In the genomic region with DNA sequence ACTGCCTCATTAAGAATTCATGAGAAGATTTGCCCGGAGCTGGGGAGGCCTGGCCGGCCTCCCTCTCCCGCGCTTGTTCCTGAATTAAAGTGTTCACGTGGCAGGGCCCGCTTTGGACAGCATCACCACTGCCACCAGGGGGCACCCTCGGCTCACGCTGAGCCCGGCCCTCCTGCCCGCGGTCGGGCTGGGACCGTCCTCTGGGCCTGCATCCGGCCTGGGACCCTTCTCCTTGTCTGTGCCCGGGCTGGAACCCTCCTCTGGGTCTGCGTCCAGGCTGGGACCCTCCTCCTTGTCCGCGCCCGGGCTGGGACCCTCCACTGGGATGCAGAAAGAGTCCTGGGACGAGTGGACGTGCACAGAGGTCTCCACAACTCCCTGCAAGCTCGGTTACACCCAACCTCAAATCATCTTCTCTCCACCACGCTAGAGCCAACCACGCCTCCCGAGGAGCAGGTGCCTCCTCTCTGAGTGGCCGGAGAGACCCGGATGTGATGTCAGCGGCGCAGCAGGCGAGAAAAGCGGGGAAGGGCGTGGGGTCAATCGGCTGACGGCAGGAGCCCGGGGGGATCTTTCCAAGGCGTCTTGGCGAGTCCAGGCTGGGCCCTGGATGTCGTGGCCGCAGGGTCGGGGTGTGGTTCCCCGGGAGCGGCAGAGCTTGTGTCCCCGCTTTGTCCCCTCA, we compare ENCODE assay signal across 1 cellular context.
TF ChIP-seq lines count a peak whose summit lies in the region.

No MANE protein-coding gene starts in this region.

TF ChIP-seq in HepG2, 621 proteins besides CTCF, POLR2A, EP300 and RAD21 (continued from another document and continues in another):
- TF ChIP-seq, protein P1, sequence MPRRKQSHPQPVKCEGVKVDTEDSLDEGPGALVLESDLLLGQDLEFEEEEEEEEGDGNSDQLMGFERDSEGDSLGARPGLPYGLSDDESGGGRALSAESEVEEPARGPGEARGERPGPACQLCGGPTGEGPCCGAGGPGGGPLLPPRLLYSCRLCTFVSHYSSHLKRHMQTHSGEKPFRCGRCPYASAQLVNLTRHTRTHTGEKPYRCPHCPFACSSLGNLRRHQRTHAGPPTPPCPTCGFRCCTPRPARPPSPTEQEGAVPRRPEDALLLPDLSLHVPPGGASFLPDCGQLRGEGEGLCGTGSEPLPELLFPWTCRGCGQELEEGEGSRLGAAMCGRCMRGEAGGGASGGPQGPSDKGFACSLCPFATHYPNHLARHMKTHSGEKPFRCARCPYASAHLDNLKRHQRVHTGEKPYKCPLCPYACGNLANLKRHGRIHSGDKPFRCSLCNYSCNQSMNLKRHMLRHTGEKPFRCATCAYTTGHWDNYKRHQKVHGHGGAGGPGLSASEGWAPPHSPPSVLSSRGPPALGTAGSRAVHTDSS (CRISPR knock-in tag; conservative IDR thresholded peaks at IDR 0.05): no peak
- TF ChIP-seq, protein P2, sequence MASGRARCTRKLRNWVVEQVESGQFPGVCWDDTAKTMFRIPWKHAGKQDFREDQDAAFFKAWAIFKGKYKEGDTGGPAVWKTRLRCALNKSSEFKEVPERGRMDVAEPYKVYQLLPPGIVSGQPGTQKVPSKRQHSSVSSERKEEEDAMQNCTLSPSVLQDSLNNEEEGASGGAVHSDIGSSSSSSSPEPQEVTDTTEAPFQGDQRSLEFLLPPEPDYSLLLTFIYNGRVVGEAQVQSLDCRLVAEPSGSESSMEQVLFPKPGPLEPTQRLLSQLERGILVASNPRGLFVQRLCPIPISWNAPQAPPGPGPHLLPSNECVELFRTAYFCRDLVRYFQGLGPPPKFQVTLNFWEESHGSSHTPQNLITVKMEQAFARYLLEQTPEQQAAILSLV (CRISPR knock-in tag; IDR thresholded peaks at IDR 0.05; ENCODE audit: borderline replicate concordance): no peak
- TF ChIP-seq NFKB2 (CRISPR knock-in tag; IDR thresholded peaks at IDR 0.05; ENCODE audit: borderline replicate concordance) (peak; percentile 25; the same call in 1 of the 2 replicates), MIER2 (CRISPR knock-in tag; IDR thresholded peaks at IDR 0.05) (no peak), NFKBIZ (CRISPR knock-in tag; IDR thresholded peaks at IDR 0.05) (0 out of 2 replicates have a peak, but pooled peaks have one; percentile 40), ZFX (CRISPR knock-in tag; IDR thresholded peaks at IDR 0.05; ENCODE audit: low read depth) (peak; percentile 72), NRL (CRISPR knock-in tag; IDR thresholded peaks at IDR 0.05; ENCODE audit: borderline replicate concordance) (0 out of 2 replicates have a peak, but pooled peaks have one; percentile 16), NFE2L1 (CRISPR knock-in tag; IDR thresholded peaks at IDR 0.05; ENCODE audit: borderline replicate concordance) (peak; percentile 68; the same call in 1 of the 2 replicates), ZNF605 (CRISPR knock-in tag; IDR thresholded peaks at IDR 0.05) (peak; percentile 53; the same call in 1 of the 2 replicates), RELA (CRISPR knock-in tag; IDR thresholded peaks at IDR 0.05) (0 out of 2 replicates have a peak, but pooled peaks have one; percentile 56), JUN (CRISPR knock-in tag; IDR thresholded peaks at IDR 0.05) (no peak), GTF3A (CRISPR knock-in tag; conservative IDR thresholded peaks at IDR 0.05) (no peak), FOSL2 (CRISPR knock-in tag; IDR thresholded peaks at IDR 0.05) (peak; percentile 24; the same call in 1 of the 2 replicates), MYC (CRISPR knock-in tag; IDR thresholded peaks at IDR 0.05; ENCODE audit: borderline replicate concordance) (peak; percentile 81; the same call in 1 of the 2 replicates), NR1H2 (CRISPR knock-in tag; IDR thresholded peaks at IDR 0.05; ENCODE audit: borderline replicate concordance, low read depth) (no peak), AGO1 (IDR thresholded peaks at IDR 0.05; ENCODE audit: low read depth, low read length, poor library complexity, severe bottlenecking) (peak; percentile 61), ZNF225 (CRISPR knock-in tag; IDR thresholded peaks at IDR 0.05) (peak; percentile 65; the same call in 1 of the 2 replicates), ZNF274 (CRISPR knock-in tag; IDR thresholded peaks at IDR 0.05) (peak; percentile 54; the same call in 1 of the 2 replicates), ELF3 (CRISPR knock-in tag; IDR thresholded peaks at IDR 0.05) (peak; percentile 27; the same call in 1 of the 2 replicates), ZBTB1 (CRISPR knock-in tag; IDR thresholded peaks at IDR 0.05; ENCODE audit: borderline replicate concordance) (no peak), PLRG1 (conservative IDR thresholded peaks at IDR 0.05) (no peak)
- TF ChIP-seq, protein P3, sequence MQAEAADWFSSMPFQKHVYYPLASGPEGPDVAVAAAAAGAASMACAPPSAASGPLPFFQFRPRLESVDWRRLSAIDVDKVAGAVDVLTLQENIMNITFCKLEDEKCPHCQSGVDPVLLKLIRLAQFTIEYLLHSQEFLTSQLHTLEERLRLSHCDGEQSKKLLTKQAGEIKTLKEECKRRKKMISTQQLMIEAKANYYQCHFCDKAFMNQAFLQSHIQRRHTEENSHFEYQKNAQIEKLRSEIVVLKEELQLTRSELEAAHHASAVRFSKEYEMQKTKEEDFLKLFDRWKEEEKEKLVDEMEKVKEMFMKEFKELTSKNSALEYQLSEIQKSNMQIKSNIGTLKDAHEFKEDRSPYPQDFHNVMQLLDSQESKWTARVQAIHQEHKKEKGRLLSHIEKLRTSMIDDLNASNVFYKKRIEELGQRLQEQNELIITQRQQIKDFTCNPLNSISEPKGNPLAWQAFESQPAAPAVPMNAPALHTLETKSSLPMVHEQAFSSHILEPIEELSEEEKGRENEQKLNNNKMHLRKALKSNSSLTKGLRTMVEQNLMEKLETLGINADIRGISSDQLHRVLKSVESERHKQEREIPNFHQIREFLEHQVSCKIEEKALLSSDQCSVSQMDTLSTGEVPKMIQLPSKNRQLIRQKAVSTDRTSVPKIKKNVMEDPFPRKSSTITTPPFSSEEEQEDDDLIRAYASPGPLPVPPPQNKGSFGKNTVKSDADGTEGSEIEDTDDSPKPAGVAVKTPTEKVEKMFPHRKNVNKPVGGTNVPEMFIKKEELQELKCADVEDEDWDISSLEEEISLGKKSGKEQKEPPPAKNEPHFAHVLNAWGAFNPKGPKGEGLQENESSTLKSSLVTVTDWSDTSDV (CRISPR knock-in tag; IDR thresholded peaks at IDR 0.05): peak; percentile 68; the same call in 1 of the 2 replicates
- TF ChIP-seq, protein P4, sequence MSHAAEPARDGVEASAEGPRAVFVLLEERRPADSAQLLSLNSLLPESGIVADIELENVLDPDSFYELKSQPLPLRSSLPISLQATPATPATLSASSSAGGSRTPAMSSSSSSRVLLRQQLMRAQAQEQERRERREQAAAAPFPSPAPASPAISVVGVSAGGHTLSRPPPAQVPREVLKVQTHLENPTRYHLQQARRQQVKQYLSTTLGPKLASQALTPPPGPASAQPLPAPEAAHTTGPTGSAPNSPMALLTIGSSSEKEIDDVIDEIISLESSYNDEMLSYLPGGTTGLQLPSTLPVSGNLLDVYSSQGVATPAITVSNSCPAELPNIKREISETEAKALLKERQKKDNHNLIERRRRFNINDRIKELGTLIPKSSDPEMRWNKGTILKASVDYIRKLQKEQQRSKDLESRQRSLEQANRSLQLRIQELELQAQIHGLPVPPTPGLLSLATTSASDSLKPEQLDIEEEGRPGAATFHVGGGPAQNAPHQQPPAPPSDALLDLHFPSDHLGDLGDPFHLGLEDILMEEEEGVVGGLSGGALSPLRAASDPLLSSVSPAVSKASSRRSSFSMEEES (CRISPR knock-in tag; IDR thresholded peaks at IDR 0.05): 0 out of 2 replicates have a peak, but pooled peaks have one; percentile 25
- TF ChIP-seq, protein P5, sequence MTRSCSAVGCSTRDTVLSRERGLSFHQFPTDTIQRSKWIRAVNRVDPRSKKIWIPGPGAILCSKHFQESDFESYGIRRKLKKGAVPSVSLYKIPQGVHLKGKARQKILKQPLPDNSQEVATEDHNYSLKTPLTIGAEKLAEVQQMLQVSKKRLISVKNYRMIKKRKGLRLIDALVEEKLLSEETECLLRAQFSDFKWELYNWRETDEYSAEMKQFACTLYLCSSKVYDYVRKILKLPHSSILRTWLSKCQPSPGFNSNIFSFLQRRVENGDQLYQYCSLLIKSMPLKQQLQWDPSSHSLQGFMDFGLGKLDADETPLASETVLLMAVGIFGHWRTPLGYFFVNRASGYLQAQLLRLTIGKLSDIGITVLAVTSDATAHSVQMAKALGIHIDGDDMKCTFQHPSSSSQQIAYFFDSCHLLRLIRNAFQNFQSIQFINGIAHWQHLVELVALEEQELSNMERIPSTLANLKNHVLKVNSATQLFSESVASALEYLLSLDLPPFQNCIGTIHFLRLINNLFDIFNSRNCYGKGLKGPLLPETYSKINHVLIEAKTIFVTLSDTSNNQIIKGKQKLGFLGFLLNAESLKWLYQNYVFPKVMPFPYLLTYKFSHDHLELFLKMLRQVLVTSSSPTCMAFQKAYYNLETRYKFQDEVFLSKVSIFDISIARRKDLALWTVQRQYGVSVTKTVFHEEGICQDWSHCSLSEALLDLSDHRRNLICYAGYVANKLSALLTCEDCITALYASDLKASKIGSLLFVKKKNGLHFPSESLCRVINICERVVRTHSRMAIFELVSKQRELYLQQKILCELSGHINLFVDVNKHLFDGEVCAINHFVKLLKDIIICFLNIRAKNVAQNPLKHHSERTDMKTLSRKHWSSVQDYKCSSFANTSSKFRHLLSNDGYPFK (CRISPR knock-in tag; IDR thresholded peaks at IDR 0.05; ENCODE audit: borderline replicate concordance): peak; percentile 63; the same call in 1 of the 2 replicates
- TF ChIP-seq, protein P6, sequence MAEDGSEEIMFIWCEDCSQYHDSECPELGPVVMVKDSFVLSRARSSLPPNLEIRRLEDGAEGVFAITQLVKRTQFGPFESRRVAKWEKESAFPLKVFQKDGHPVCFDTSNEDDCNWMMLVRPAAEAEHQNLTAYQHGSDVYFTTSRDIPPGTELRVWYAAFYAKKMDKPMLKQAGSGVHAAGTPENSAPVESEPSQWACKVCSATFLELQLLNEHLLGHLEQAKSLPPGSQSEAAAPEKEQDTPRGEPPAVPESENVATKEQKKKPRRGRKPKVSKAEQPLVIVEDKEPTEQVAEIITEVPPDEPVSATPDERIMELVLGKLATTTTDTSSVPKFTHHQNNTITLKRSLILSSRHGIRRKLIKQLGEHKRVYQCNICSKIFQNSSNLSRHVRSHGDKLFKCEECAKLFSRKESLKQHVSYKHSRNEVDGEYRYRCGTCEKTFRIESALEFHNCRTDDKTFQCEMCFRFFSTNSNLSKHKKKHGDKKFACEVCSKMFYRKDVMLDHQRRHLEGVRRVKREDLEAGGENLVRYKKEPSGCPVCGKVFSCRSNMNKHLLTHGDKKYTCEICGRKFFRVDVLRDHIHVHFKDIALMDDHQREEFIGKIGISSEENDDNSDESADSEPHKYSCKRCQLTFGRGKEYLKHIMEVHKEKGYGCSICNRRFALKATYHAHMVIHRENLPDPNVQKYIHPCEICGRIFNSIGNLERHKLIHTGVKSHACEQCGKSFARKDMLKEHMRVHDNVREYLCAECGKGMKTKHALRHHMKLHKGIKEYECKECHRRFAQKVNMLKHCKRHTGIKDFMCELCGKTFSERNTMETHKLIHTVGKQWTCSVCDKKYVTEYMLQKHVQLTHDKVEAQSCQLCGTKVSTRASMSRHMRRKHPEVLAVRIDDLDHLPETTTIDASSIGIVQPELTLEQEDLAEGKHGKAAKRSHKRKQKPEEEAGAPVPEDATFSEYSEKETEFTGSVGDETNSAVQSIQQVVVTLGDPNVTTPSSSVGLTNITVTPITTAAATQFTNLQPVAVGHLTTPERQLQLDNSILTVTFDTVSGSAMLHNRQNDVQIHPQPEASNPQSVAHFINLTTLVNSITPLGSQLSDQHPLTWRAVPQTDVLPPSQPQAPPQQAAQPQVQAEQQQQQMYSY (CRISPR knock-in tag; IDR thresholded peaks at IDR 0.05): no peak
- TF ChIP-seq, protein P7, sequence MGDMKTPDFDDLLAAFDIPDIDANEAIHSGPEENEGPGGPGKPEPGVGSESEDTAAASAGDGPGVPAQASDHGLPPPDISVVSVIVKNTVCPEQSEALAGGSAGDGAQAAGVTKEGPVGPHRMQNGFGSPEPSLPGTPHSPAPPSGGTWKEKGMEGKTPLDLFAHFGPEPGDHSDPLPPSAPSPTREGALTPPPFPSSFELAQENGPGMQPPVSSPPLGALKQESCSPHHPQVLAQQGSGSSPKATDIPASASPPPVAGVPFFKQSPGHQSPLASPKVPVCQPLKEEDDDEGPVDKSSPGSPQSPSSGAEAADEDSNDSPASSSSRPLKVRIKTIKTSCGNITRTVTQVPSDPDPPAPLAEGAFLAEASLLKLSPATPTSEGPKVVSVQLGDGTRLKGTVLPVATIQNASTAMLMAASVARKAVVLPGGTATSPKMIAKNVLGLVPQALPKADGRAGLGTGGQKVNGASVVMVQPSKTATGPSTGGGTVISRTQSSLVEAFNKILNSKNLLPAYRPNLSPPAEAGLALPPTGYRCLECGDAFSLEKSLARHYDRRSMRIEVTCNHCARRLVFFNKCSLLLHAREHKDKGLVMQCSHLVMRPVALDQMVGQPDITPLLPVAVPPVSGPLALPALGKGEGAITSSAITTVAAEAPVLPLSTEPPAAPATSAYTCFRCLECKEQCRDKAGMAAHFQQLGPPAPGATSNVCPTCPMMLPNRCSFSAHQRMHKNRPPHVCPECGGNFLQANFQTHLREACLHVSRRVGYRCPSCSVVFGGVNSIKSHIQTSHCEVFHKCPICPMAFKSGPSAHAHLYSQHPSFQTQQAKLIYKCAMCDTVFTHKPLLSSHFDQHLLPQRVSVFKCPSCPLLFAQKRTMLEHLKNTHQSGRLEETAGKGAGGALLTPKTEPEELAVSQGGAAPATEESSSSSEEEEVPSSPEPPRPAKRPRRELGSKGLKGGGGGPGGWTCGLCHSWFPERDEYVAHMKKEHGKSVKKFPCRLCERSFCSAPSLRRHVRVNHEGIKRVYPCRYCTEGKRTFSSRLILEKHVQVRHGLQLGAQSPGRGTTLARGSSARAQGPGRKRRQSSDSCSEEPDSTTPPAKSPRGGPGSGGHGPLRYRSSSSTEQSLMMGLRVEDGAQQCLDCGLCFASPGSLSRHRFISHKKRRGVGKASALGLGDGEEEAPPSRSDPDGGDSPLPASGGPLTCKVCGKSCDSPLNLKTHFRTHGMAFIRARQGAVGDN (CRISPR knock-in tag; IDR thresholded peaks at IDR 0.05): peak; percentile 60
- TF ChIP-seq, protein P8, sequence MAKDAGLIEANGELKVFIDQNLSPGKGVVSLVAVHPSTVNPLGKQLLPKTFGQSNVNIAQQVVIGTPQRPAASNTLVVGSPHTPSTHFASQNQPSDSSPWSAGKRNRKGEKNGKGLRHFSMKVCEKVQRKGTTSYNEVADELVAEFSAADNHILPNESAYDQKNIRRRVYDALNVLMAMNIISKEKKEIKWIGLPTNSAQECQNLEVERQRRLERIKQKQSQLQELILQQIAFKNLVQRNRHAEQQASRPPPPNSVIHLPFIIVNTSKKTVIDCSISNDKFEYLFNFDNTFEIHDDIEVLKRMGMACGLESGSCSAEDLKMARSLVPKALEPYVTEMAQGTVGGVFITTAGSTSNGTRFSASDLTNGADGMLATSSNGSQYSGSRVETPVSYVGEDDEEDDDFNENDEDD (CRISPR knock-in tag; IDR thresholded peaks at IDR 0.05; ENCODE audit: borderline replicate concordance): peak; percentile 84; the same call in 1 of the 2 replicates
- TF ChIP-seq, protein P9, sequence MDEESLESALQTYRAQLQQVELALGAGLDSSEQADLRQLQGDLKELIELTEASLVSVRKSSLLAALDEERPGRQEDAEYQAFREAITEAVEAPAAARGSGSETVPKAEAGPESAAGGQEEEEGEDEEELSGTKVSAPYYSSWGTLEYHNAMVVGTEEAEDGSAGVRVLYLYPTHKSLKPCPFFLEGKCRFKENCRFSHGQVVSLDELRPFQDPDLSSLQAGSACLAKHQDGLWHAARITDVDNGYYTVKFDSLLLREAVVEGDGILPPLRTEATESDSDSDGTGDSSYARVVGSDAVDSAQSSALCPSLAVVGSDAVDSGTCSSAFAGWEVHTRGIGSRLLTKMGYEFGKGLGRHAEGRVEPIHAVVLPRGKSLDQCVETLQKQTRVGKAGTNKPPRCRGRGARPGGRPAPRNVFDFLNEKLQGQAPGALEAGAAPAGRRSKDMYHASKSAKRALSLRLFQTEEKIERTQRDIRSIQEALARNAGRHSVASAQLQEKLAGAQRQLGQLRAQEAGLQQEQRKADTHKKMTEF (CRISPR knock-in tag; IDR thresholded peaks at IDR 0.05): peak; percentile 46; the same call in 1 of the 2 replicates
